In genomic region chr11:81895258-81895657, GRCh38 we compare ENCODE assay signal across 18 cellular contexts.
A peak's percentile ranks its signal among the peaks of the same experiment; 100 is the strongest.
DNase-seq lines count a peak whose midpoint lies in the region; ATAC-seq and TF ChIP-seq lines count a peak whose summit lies in the region.
"Had no signal": no experiment of that assay in that cellular context is flagged by ENCODE, and none has a peak within 500 bp of the region (broad histone marks: within the 10 kb centered on the region; RNA-seq: fewer than 3 reads in every experiment).

No MANE protein-coding gene starts in this region.

- H3K36me3 Mint-ChIP-seq in activated T-helper 17 cell treated with anti-CD3 and anti-CD28 coated beads, Interleukin-2, amount 50 U/mL, for 72 hours (ENCODE audit: low read depth), result no peaks in the 10 kb centered on the region
- H3K36me3 Mint-ChIP-seq: CD8-positive, alpha-beta memory T cell had no signal

- peak; percentile 73 for ATAC-seq in GM18498 (IDR thresholded peaks at IDR 0.05; ENCODE audit: unreplicated experiment)
- ATAC-seq in GM21526 (IDR thresholded peaks at IDR 0.05; ENCODE audit: low FRiP score, unreplicated experiment), result peak; percentile 56
- ATAC-seq in HG03432 (IDR thresholded peaks at IDR 0.05; ENCODE audit: unreplicated experiment), result peak; percentile 65
- no peak for ATAC-seq in activated T-helper 17 cell treated with anti-CD3 and anti-CD28 coated beads, Interleukin-2, amount 50 U/mL, for 72 hours (replicated peaks)
- ATAC-seq in left colon, result no peak
- ATAC-seq: HCT116, HepG2 had no signal

- no peaks in the 10 kb centered on the region for H3K4me1 ChIP-seq in OCI-LY3 (ENCODE audit: low read length)
- H3K4me1 ChIP-seq: BLaER1, Caco-2 had no signal

- no peak for TF ChIP-seq CTCF in OCI-LY3 (IDR thresholded peaks at IDR 0.05; ENCODE audit: low read depth, low read length)

- no peak overlapping the region for H3K27ac ChIP-seq in OCI-LY3 (ENCODE audit: low read length)
- H3K27ac ChIP-seq: BLaER1, GM23248 had no signal

- no peaks in the 10 kb centered on the region for H3K9me3 ChIP-seq in OCI-LY3 (ENCODE audit: insufficient read depth, low read length)
- H3K9me3 ChIP-seq: BLaER1, Caco-2 had no signal

- H3K4me1 Mint-ChIP-seq in activated T-helper 17 cell treated with anti-CD3 and anti-CD28 coated beads, Interleukin-2, amount 50 U/mL, for 72 hours, result no peaks in the 10 kb centered on the region
- H3K4me1 Mint-ChIP-seq: CD8-positive, alpha-beta memory T cell had no signal

- no peaks in the 10 kb centered on the region for H3K79me2 ChIP-seq in OCI-LY3 (ENCODE audit: low read length)

- no peaks in the 10 kb centered on the region for H4K20me1 ChIP-seq in OCI-LY3 (ENCODE audit: insufficient read depth, low read length)
- H4K20me1 ChIP-seq: BLaER1 had no signal

- H3K27me3 Mint-ChIP-seq in activated T-helper 17 cell treated with anti-CD3 and anti-CD28 coated beads, Interleukin-2, amount 50 U/mL, for 72 hours, result peaks cover 6% of the 10 kb centered on the region
- H3K27me3 Mint-ChIP-seq: CD8-positive, alpha-beta memory T cell had no signal

- no peak overlapping the region for H3K4me3 ChIP-seq in OCI-LY3 (ENCODE audit: low read length)
- H3K4me3 ChIP-seq: BLaER1, GM23248 had no signal

- no peak overlapping the region for H3K4me3 Mint-ChIP-seq in activated T-helper 17 cell treated with anti-CD3 and anti-CD28 coated beads, Interleukin-2, amount 50 U/mL, for 72 hours
- H3K4me3 Mint-ChIP-seq: CD8-positive, alpha-beta memory T cell had no signal

- no peak overlapping the region for H3K4me2 ChIP-seq in OCI-LY3 (ENCODE audit: low read length)
- H3K4me2 ChIP-seq: BLaER1 had no signal

- H3K36me3 ChIP-seq in OCI-LY3 (replicated peaks; ENCODE audit: low read depth, low read length), result no peaks in the 10 kb centered on the region
- H3K36me3 ChIP-seq: BLaER1 had no signal

- peaks cover 6% of the 10 kb centered on the region for H3K9me3 Mint-ChIP-seq in activated T-helper 17 cell treated with anti-CD3 and anti-CD28 coated beads, Interleukin-2, amount 50 U/mL, for 72 hours

- intact Hi-C loops in left colon (cut with DNase I, micrococcal nuclease), result no loop called here

- no peak overlapping the region for H3K27ac Mint-ChIP-seq in activated T-helper 17 cell treated with anti-CD3 and anti-CD28 coated beads, Interleukin-2, amount 50 U/mL, for 72 hours
- H3K27ac Mint-ChIP-seq: CD8-positive, alpha-beta memory T cell had no signal

- no peak for DNase-seq in superior temporal gyrus (ENCODE audit: extremely low spot score)
- no peak for DNase-seq in left colon
- no peak for DNase-seq in cerebellar nuclear complex (lab: John Stamatoyannopoulos, UW)
- DNase-seq: 8988T; AML-193; Caco-2; CD8-positive, alpha-beta memory T cell; DND-41; GDM1; GM23248 had no signal

- H3K9ac ChIP-seq in OCI-LY3 (ENCODE audit: low read length), result no peak overlapping the region
- H3K9ac ChIP-seq: BLaER1, GM23248 had no signal

- H3K27me3 ChIP-seq in OCI-LY3 (ENCODE audit: low read depth, low read length), result no peaks in the 10 kb centered on the region
- H3K27me3 ChIP-seq: BLaER1 had no signal

- peak overlapping the region; percentile 7; the same call in 1 of the 2 replicates for H2AFZ ChIP-seq in OCI-LY3 (ENCODE audit: low read depth, low read length)
- H2AFZ ChIP-seq: GM23248 had no signal

Comparison
In these comparisons a context has a peak if more than half of its experiments do, and no peak if none do; other contexts are left out.
1. ATAC-seq: peak in GM18498 (single experiment), GM21526 (single experiment) and HG03432 (single experiment); none in activated T-helper 17 cell treated with anti-CD3 and anti-CD28 coated beads, Interleukin-2, amount 50 U/mL, for 72 hours (single experiment) and left colon (single experiment).